18 cellular contexts compared by ENCODE assay signal in genomic region chr17:80857721-80858171, GRCh38.
DNase-seq lines count a peak whose midpoint lies in the region; ATAC-seq and TF ChIP-seq lines count a peak whose summit lies in the region.
"Had no signal": no experiment of that assay in that cellular context is flagged by ENCODE, and none has a peak within 500 bp of the region (broad histone marks: within the 10 kb centered on the region; RNA-seq: fewer than 3 reads in every experiment).

No MANE protein-coding gene starts in this region.

- no peak overlapping the region for H3K4me2 ChIP-seq in HCT116 (ENCODE audit: low read length)

- peaks cover 5% of the 10 kb centered on the region for H3K9me3 ChIP-seq in AG04450 (ENCODE audit: control insufficient read depth, insufficient read depth, low read length)
- H3K9me3 ChIP-seq in HCT116 (ENCODE audit: control insufficient read depth in 1 of 2, insufficient read depth in 1 of 2, low read depth in 1 of 2, low read length in 2 of 2), result no peaks in the 10 kb centered on the region
- H3K9me3 ChIP-seq in adipocyte (ENCODE audit: control insufficient read depth, low read length), result no peaks in the 10 kb centered on the region
- H3K9me3 ChIP-seq: BLaER1 treated with 17β-estradiol and CSF1 and Interleukin-3, amounts not matched to agents 10 nM and 100 nM had no signal

- no peaks in the 10 kb centered on the region for H3K27me3 Mint-ChIP-seq in natural killer cell (ENCODE audit: low read depth in 2 of 2)
- H3K27me3 Mint-ChIP-seq: T-cell had no signal

- DNase-seq in AG04450 (ENCODE audit: low read depth, low spot score), result no peak
- DNase-seq in HCT116 (ENCODE audit: low read depth, low spot score), result no peak
- DNase-seq in adipocyte (ENCODE audit: low read depth), result no peak
- DNase-seq in natural killer cell, result no peak
- no peak for DNase-seq in NCI-H510A (lab: John Stamatoyannopoulos, UW)
- DNase-seq: activated CD4-positive, CD25-positive, alpha-beta regulatory T cell treated with anti-CD3 and anti-CD28 coated beads, Interleukin-2, amount 50 U/mL, for 72 hours; caudate nucleus; GM23248; immature natural killer cell; NCI-H2081 treated with DMSO at 0.1 percent for 48 hours; NCI-H82; nucleus accumbens; T-cell had no signal

- H3K27ac ChIP-seq in AG04450 (ENCODE audit: low read depth, low read length) (peak overlapping the region; percentile 21), HCT116 (ENCODE audit: low read depth, low read length) (peak overlapping the region; percentile 80; the same call in 1 of the 2 replicates)

- H3K4me1 ChIP-seq in HCT116 (ENCODE audit: control insufficient read depth in 1 of 2, insufficient read depth in 2 of 2, low read length in 2 of 2) (peaks cover 17 to 46% of the 10 kb centered on the region in 2 experiments), adipocyte (ENCODE audit: control insufficient read depth, insufficient read depth, low read length) (peaks cover 29% of the 10 kb centered on the region)

- peaks cover 22 to 34% of the 10 kb centered on the region in 2 donors for H3K4me1 Mint-ChIP-seq in natural killer cell

- H3K4me3 ChIP-seq in AG04450 (ENCODE audit: low read depth, low read length) (no peak overlapping the region), HCT116 (replicated peaks in 1 of 2; ENCODE audit: low read depth in 1 of 2, low read length in 2 of 2) (no peak overlapping the region), adipocyte (ENCODE audit: low read length) (no peak overlapping the region)
- H3K4me3 ChIP-seq: BLaER1 treated with 17β-estradiol and CSF1 and Interleukin-3, amounts not matched to agents 10 nM and 100 nM; GM23248; skin epidermis had no signal

- CTCF ChIA-PET in AG04450 (lab: Charles Lee), result interaction anchor here (0.7 to 0.8 kb wide), 2 partner anchors 14 to 340 kb away, joined by 4 to 6 read pairs; no protein-coding TSS in a partner anchor
- CTCF ChIA-PET in HCT116 (lab: Charles Lee), result no interaction called here

- no peaks in the 10 kb centered on the region for H4K20me1 ChIP-seq in HCT116 (ENCODE audit: insufficient read depth)

- no peaks in the 10 kb centered on the region for H3K79me2 ChIP-seq in HCT116 (ENCODE audit: insufficient read depth, low read length)

- H3K9me3 Mint-ChIP-seq in natural killer cell, result no peaks in the 10 kb centered on the region
- H3K9me3 Mint-ChIP-seq: immature natural killer cell, T-cell had no signal

- RAD21 ChIA-PET in HCT116 (lab: Charles Lee; ENCODE audit: low non-redundant PET in 1 of 2, low total read pairs in 2 of 2, uncharacterized antibody in 2 of 2, unreplicated experiment in 2 of 2), result interaction anchor here in 1 of 2 experiments (0.7 kb wide), 1 partner anchor 13 kb away, joined by 4 read pairs; no protein-coding TSS in a partner anchor

- ATAC-seq in HCT116 (no peak), natural killer cell (no peak), HG03108 (IDR thresholded peaks at IDR 0.05; ENCODE audit: unreplicated experiment) (no peak), GM21529 (IDR thresholded peaks at IDR 0.05; ENCODE audit: unreplicated experiment) (no peak), HG03469 (IDR thresholded peaks at IDR 0.05; ENCODE audit: unreplicated experiment) (no peak)
- ATAC-seq: T-cell had no signal

- peak overlapping the region; percentile 65; the same call in 1 of the 2 replicates for H3K9ac ChIP-seq in HCT116 (ENCODE audit: low read length)
- H3K9ac ChIP-seq in adipocyte (ENCODE audit: low read length), result peak overlapping the region; percentile 14

- H3K4me3 Mint-ChIP-seq in natural killer cell, result no peak overlapping the region
- H3K4me3 Mint-ChIP-seq: immature natural killer cell, T-cell had no signal

- no peaks in the 10 kb centered on the region for H3K36me3 Mint-ChIP-seq in natural killer cell

- TF ChIP-seq RAD21 in HCT116 (IDR thresholded peaks at IDR 0.05; ENCODE audit: low read depth), result no peak

- H3K27me3 ChIP-seq in AG04450 (ENCODE audit: control insufficient read depth, insufficient read depth, low read length) (no peaks in the 10 kb centered on the region), HCT116 (ENCODE audit: insufficient read depth, low read length) (no peaks in the 10 kb centered on the region), adipocyte (replicated peaks; ENCODE audit: control insufficient read depth, insufficient read depth, low read length) (no peaks in the 10 kb centered on the region)
- H3K27me3 ChIP-seq: BLaER1 treated with 17β-estradiol and CSF1 and Interleukin-3, amounts not matched to agents 10 nM and 100 nM had no signal

- TF ChIP-seq CTCF in AG04450 (IDR thresholded peaks at IDR 0.05; ENCODE audit: low read depth, low read length) (no peak), HCT116 (IDR thresholded peaks at IDR 0.05 in 2 of 3, conservative IDR thresholded peaks at IDR 0.05 in 1 of 3; ENCODE audit: borderline replicate concordance in 1 of 3, insufficient read depth in 1 of 3, low read depth in 2 of 3, low read length in 2 of 3) (no peak), natural killer cell (IDR thresholded peaks at IDR 0.05) (no peak)

- no peak overlapping the region for H2AFZ ChIP-seq in HCT116 (ENCODE audit: low read depth, low read length, poor library complexity, severe bottlenecking)
- H2AFZ ChIP-seq: GM23248 had no signal

- intact Hi-C loops in HCT116 (cut with micrococcal nuclease), result loop anchor here (5.0 kb wide), 1 partner anchor 35 kb away; no protein-coding TSS in a partner anchor
- intact Hi-C loops in natural killer cell (cut with micrococcal nuclease), result no loop called here

- H3K36me3 ChIP-seq in HCT116 (ENCODE audit: control insufficient read depth in 1 of 2, insufficient read depth in 2 of 2, low read length in 2 of 2) (peaks cover 0 to 4% of the 10 kb centered on the region in 2 experiments; a peak in 1 of 4 replicates), adipocyte (ENCODE audit: control insufficient read depth, insufficient read depth, low read length, severe bottlenecking) (peaks cover 7% of the 10 kb centered on the region)

- H3K9me2 ChIP-seq in HCT116 (ENCODE audit: insufficient read depth), result no peaks in the 10 kb centered on the region

- BruUV-seq in HCT116 (replicated peaks; lab: Mats Ljungman, UMichigan), result no TSS peak

- POLR2A ChIA-PET in AG04450 (lab: Yijun Ruan, JAX) (interaction anchor here (1.0 kb wide), 1 partner anchor 66 kb away, joined by 3 read pairs; no protein-coding TSS in a partner anchor), HCT116 (lab: Charles Lee) (no interaction called here)

- peak overlapping the region; percentile 26 to 88 for H3K27ac Mint-ChIP-seq in natural killer cell

- TF ChIP-seq POLR2A in HCT116 (IDR thresholded peaks at IDR 0.05; ENCODE audit: borderline replicate concordance, extremely low read depth, insufficient read depth, insufficient read length), result no peak

TF ChIP-seq in HCT116, 20 proteins besides CTCF, POLR2A, EP300 and RAD21 (continues in another document):
- no peak for TF ChIP-seq EZH2phosphoT487 (IDR thresholded peaks at IDR 0.05; ENCODE audit: borderline replicate concordance)
- no peak for TF ChIP-seq ELF1 (IDR thresholded peaks at IDR 0.05; ENCODE audit: borderline replicate concordance, low read depth)
- no peak for TF ChIP-seq EGR1 (IDR thresholded peaks at IDR 0.05; ENCODE audit: low read depth)
- no peak for TF ChIP-seq FOSL1 (IDR thresholded peaks at IDR 0.05; ENCODE audit: low read depth)
- no peak for TF ChIP-seq POLR2AphosphoS5 (IDR thresholded peaks at IDR 0.05; ENCODE audit: low read depth, low read length)
- TF ChIP-seq SRF (IDR thresholded peaks at IDR 0.05; ENCODE audit: low read depth), result no peak
- no peak for TF ChIP-seq CBX3 (IDR thresholded peaks at IDR 0.05; ENCODE audit: low read depth)
- no peak for TF ChIP-seq ZNF274 (IDR thresholded peaks at IDR 0.05; ENCODE audit: low read depth, low read length)
- TF ChIP-seq ZBTB33 (IDR thresholded peaks at IDR 0.05; ENCODE audit: extremely low read depth, insufficient replicate concordance, low read length), result no peak
- no peak for TF ChIP-seq ATF3 (IDR thresholded peaks at IDR 0.05)
